In the genomic region with DNA sequence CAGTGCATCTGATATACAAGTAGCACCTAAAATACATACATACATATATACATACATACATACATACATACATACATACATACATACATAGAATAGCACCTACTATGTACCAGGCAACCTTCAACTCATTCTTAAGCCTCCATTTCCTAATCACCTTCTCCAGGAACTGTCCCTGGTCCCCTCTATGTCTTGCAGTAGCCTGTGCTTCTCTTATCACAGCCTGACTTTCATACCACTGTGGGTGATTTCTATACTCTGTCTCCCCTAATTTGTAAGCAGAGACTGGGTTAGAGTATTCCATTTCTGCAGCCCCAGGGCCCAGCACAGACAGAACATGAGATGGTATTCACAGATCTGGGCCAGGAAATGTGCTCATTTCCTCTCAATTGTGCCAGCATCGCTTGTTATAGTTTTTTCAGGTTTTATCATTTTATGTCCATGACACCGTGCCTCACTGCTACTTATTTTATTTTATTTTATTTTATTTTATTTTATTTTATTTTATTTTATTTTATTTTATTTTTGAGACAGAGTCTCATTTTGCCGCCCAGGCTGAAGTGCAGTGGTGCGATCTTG, we compare ENCODE assay signal across 20 cellular contexts. TPM values are rescaled to one million over a fixed set of nuclear protein-coding genes. Genes with fewer than 3 reads are reported as not detected.
DNase-seq lines count a peak whose midpoint lies in the region; ATAC-seq, FAIRE-seq and TF ChIP-seq lines count a peak whose summit lies in the region.
"Had no signal": no experiment of that assay in that cellular context is flagged by ENCODE, and none has a peak within 500 bp of the region (broad histone marks: within the 10 kb centered on the region; RNA-seq: fewer than 3 reads in every experiment).

No MANE protein-coding gene starts in this region.

- H3K4me3 Mint-ChIP-seq in CD8-positive, alpha-beta memory T cell, result peak overlapping the region in 4 of 7 donors; percentile 6 to 52 (median 40)
- H3K4me3 Mint-ChIP-seq in neural progenitor cell, result peak overlapping the region; percentile 36

- WGBS in K562 (ENCODE audit: insufficient coverage, low coverage, missing lambda C conversion rate), result 53% methylated on average over 4 of the region's 4 CpGs

- H3K9me3 Mint-ChIP-seq in CD8-positive, alpha-beta memory T cell, result no peaks in the 10 kb centered on the region
- no peaks in the 10 kb centered on the region for H3K9me3 Mint-ChIP-seq in neural progenitor cell

- peak overlapping the region in 7 of 8 donors; percentile 23 to 77 (median 44) for H3K27ac Mint-ChIP-seq in CD8-positive, alpha-beta memory T cell
- H3K27ac Mint-ChIP-seq in neural progenitor cell, result no peak overlapping the region

- peak overlapping the region in 1 of 11 experiments; percentile 19; a peak in 1 of 22 replicates for H3K27ac ChIP-seq in BLaER1 treated with 17β-estradiol and CSF1 and Interleukin-3, amounts not matched to agents 10 nM and 100 nM
- no peak overlapping the region for H3K27ac ChIP-seq in CD8-positive, alpha-beta memory T cell (ENCODE audit: low read depth, low read length)
- H3K27ac ChIP-seq in K562 (ENCODE audit: extremely low read depth, low read depth, low read length), result no peak overlapping the region
- no peak overlapping the region for H3K27ac ChIP-seq in neural progenitor cell
- no peak overlapping the region for H3K27ac ChIP-seq in breast epithelium
- H3K27ac ChIP-seq: C4-2B had no signal

- TF ChIP-seq RAD21 in K562 (CRISPR knock-in tag; conservative IDR thresholded peaks at IDR 0.05 in 1 of 2, IDR thresholded peaks at IDR 0.05 in 1 of 2), result no peak

- no peak overlapping the region for H3K4me3 ChIP-seq in BLaER1 treated with 17β-estradiol and CSF1 and Interleukin-3, amounts not matched to agents 10 nM and 100 nM
- H3K4me3 ChIP-seq in CD8-positive, alpha-beta memory T cell (ENCODE audit: low read length), result no peak overlapping the region
- H3K4me3 ChIP-seq in K562 (no peak overlapping the region), neural progenitor cell (no peak overlapping the region), breast epithelium (no peak overlapping the region)

- no peaks in the 10 kb centered on the region for H3K36me3 Mint-ChIP-seq in CD8-positive, alpha-beta memory T cell
- H3K36me3 Mint-ChIP-seq in neural progenitor cell, result no peaks in the 10 kb centered on the region

- H3K27me3 ChIP-seq in BLaER1 treated with 17β-estradiol and CSF1 and Interleukin-3, amounts not matched to agents 10 nM and 100 nM, result no peaks in the 10 kb centered on the region
- H3K27me3 ChIP-seq in CD8-positive, alpha-beta memory T cell (ENCODE audit: insufficient read depth, low read length, poor library complexity, severe bottlenecking), result no peaks in the 10 kb centered on the region
- H3K27me3 ChIP-seq in K562 (ENCODE audit: control insufficient read depth in 2 of 2, insufficient read depth in 2 of 2, low read length in 2 of 2), result peaks cover 4 to 7% of the 10 kb centered on the region in 2 experiments; a peak in 2 of 5 replicates
- peaks cover 23% of the 10 kb centered on the region for H3K27me3 ChIP-seq in neural progenitor cell
- no peaks in the 10 kb centered on the region for H3K27me3 ChIP-seq in breast epithelium

- H2AFZ ChIP-seq in K562 (ENCODE audit: low read depth, low read length) (no peak overlapping the region), neural progenitor cell (replicated peaks) (no peak overlapping the region)

- in situ Hi-C loops in K562 (cut with MboI), result no loop called here

- TF ChIP-seq CTCF in K562 (IDR thresholded peaks at IDR 0.05 in 2 of 3, conservative IDR thresholded peaks at IDR 0.05 in 1 of 3; ENCODE audit: insufficient read depth in 2 of 3, low read depth in 1 of 3, low read length in 3 of 3), result no peak
- no peak for TF ChIP-seq CTCF in neural progenitor cell (IDR thresholded peaks at IDR 0.05)
- TF ChIP-seq CTCF in breast epithelium (IDR thresholded peaks at IDR 0.05), result no peak
- TF ChIP-seq CTCF in D721Med (IDR thresholded peaks at IDR 0.05; ENCODE audit: insufficient read depth, missing control alignments), result no peak

- no TSS peak for BruUV-seq in K562 (replicated peaks; lab: Mats Ljungman, UMichigan)

- FAIRE-seq in K562 (lab: Jason Lieb, UNC) (no peak), D721Med (lab: Jason Lieb, UNC) (no peak)

- TF ChIP-seq POLR2A in K562 (conservative IDR thresholded peaks at IDR 0.05) (no peak), breast epithelium (IDR thresholded peaks at IDR 0.05) (no peak)

- POLR2A ChIA-PET in CD8-positive, alpha-beta memory T cell (lab: Charles Lee), result no interaction called here
- POLR2A ChIA-PET in K562 (lab: Yijun Ruan, JAX), result no interaction called here

- H3K9ac ChIP-seq in BLaER1 treated with 17β-estradiol and CSF1 and Interleukin-3, amounts not matched to agents 10 nM and 100 nM, result no peak overlapping the region
- no peak overlapping the region for H3K9ac ChIP-seq in K562 (ENCODE audit: insufficient read depth in 1 of 2, low read depth in 2 of 2, low read length in 2 of 2)
- H3K9ac ChIP-seq in neural progenitor cell, result no peak overlapping the region

- ATAC-seq in K562, result no peak
- no peak for ATAC-seq in GM21825 (IDR thresholded peaks at IDR 0.05; ENCODE audit: unreplicated experiment)
- ATAC-seq: HCT116, SK-N-SH treated with all-trans-retinoic acid at 6 μM for 48 hours had no signal

- H3K79me2 ChIP-seq in K562 (ENCODE audit: control insufficient read depth, insufficient read depth, low read length), result no peaks in the 10 kb centered on the region
- no peaks in the 10 kb centered on the region for H3K79me2 ChIP-seq in neural progenitor cell (ENCODE audit: low read depth)

- peaks cover 41 to 91% (median 82%) of the 10 kb centered on the region in 10 experiments for H3K4me1 ChIP-seq in BLaER1 treated with 17β-estradiol and CSF1 and Interleukin-3, amounts not matched to agents 10 nM and 100 nM
- H3K4me1 ChIP-seq in CD8-positive, alpha-beta memory T cell (ENCODE audit: insufficient read depth, low read length), result peaks cover 10% of the 10 kb centered on the region
- H3K4me1 ChIP-seq in K562 (replicated peaks in 1 of 2; ENCODE audit: control insufficient read depth in 2 of 2, insufficient read depth in 2 of 2, low read length in 2 of 2) (peaks cover 4 to 32% of the 10 kb centered on the region in 2 experiments), neural progenitor cell (no peaks in the 10 kb centered on the region), breast epithelium (peaks cover 0 to 4% of the 10 kb centered on the region in 2 donors)

- peaks cover 0 to 31% (median 0%) of the 10 kb centered on the region in 11 experiments; a peak in 10 of 22 replicates for H3K36me3 ChIP-seq in BLaER1 treated with 17β-estradiol and CSF1 and Interleukin-3, amounts not matched to agents 10 nM and 100 nM
- no peaks in the 10 kb centered on the region for H3K36me3 ChIP-seq in CD8-positive, alpha-beta memory T cell (ENCODE audit: insufficient read depth, low read length)
- H3K36me3 ChIP-seq in K562 (ENCODE audit: control insufficient read depth, insufficient read depth, low read length) (no peaks in the 10 kb centered on the region), neural progenitor cell (no peaks in the 10 kb centered on the region), breast epithelium (no peaks in the 10 kb centered on the region)

- TF ChIP-seq EP300 in K562 (IDR thresholded peaks at IDR 0.05; ENCODE audit: low read length), result no peak

- DNase-seq in CD8-positive, alpha-beta memory T cell, result no peak
- no peak for DNase-seq in K562 (ENCODE audit: extremely low read depth in 1 of 4, low spot score in 3 of 4)
- no peak for DNase-seq in neural progenitor cell (ENCODE audit: low spot score)
- no peak for DNase-seq in breast epithelium (ENCODE audit: low spot score in 2 of 2)
- no peak for DNase-seq in D721Med (ENCODE audit: insufficient read length, low spot score)
- DNase-seq: COR-L47, GDM1, GOT3, NCI-H1417 treated with DMSO at 0.1 percent for 48 hours, NCI-H187 treated with DMSO at 0.1 percent for 48 hours, NCI-H226, NCI-H524, NCI-H82, OCI-M1, SIG-M5 had no signal

- H3F3A ChIP-seq in neural progenitor cell (ENCODE audit: low read depth), result peaks cover 26% of the 10 kb centered on the region

- H3K9me3 ChIP-seq in BLaER1 treated with 17β-estradiol and CSF1 and Interleukin-3, amounts not matched to agents 10 nM and 100 nM (replicated peaks in 1 of 11), result no peaks in the 10 kb centered on the region
- no peaks in the 10 kb centered on the region for H3K9me3 ChIP-seq in CD8-positive, alpha-beta memory T cell (ENCODE audit: low read length)
- H3K9me3 ChIP-seq in K562 (replicated peaks; ENCODE audit: control insufficient read depth, insufficient read depth, low read depth, low read length), result no peaks in the 10 kb centered on the region
- H3K9me3 ChIP-seq in neural progenitor cell (ENCODE audit: low read depth), result no peaks in the 10 kb centered on the region
- H3K9me3 ChIP-seq in breast epithelium, result peaks cover 0 to 6% of the 10 kb centered on the region in 2 donors

- H3K27me3 Mint-ChIP-seq in CD8-positive, alpha-beta memory T cell, result peaks cover 0 to 1% of the 10 kb centered on the region in 2 donors
- peaks cover 18% of the 10 kb centered on the region for H3K27me3 Mint-ChIP-seq in neural progenitor cell (ENCODE audit: insufficient read depth, low read depth)

- H3K9me1 ChIP-seq in K562 (ENCODE audit: control insufficient read depth, insufficient read depth, low read length), result peaks cover 2% of the 10 kb centered on the region

- H3K4me2 ChIP-seq in BLaER1 treated with 17β-estradiol and CSF1 and Interleukin-3, amounts not matched to agents 10 nM and 100 nM, result peak overlapping the region in 6 of 11 experiments; percentile 5 to 40 (median 28); a peak in 6 of 22 replicates
- H3K4me2 ChIP-seq in K562 (ENCODE audit: insufficient read depth, low read length) (no peak overlapping the region), neural progenitor cell (no peak overlapping the region)

- H4K20me1 ChIP-seq in BLaER1 treated with 17β-estradiol and CSF1 and Interleukin-3, amounts not matched to agents 10 nM and 100 nM, result peaks cover 0 to 16% (median 0%) of the 10 kb centered on the region in 11 experiments; a peak in 4 of 22 replicates
- H4K20me1 ChIP-seq in K562 (replicated peaks; ENCODE audit: control insufficient read depth, insufficient read depth, low read length), result no peaks in the 10 kb centered on the region
- peaks cover 3% of the 10 kb centered on the region for H4K20me1 ChIP-seq in neural progenitor cell (ENCODE audit: low read depth)

- intact Hi-C loops in K562 (cut with micrococcal nuclease), result no loop called here
- intact Hi-C loops in breast epithelium (cut with DNase I; ENCODE audit: low total_unique reads), result no loop called here

- peaks cover 12 to 20% (median 17%) of the 10 kb centered on the region in 3 donors for H3K4me1 Mint-ChIP-seq in CD8-positive, alpha-beta memory T cell
- H3K4me1 Mint-ChIP-seq in neural progenitor cell, result peaks cover 23% of the 10 kb centered on the region

- CTCF ChIA-PET in CD8-positive, alpha-beta memory T cell (lab: Charles Lee), result no interaction called here
- CTCF ChIA-PET in K562 (lab: Yijun Ruan, JAX; ENCODE audit: low intra/inter-chr PET ratio), result no interaction called here

RNA-seq across cellular contexts. Expression of gene COLGALT1, which starts 14.2 kb away (rescaled TPM):
- total RNA-seq in CD8-positive, alpha-beta memory T cell, result 100 to 1,000 TPM in 1 of 2 experiments, 10 to 100 TPM in 1; 94.8 to 104 TPM
- polyA plus RNA-seq in CD8-positive, alpha-beta memory T cell, result 25.3 TPM
- 106 and 273 TPM in 2 replicates for total RNA-seq in K562 (2011; cell fraction: chromatin; rRNA removed; ENCODE audit: low replicate concordance)
- 296 and 314 TPM in 2 replicates for total RNA-seq in K562 (2011; cell fraction: nucleolus; rRNA removed)
- total RNA-seq in K562 (2011; cell fraction: nucleoplasm; rRNA removed), result 215 and 219 TPM in 2 replicates
- 82.6 and 90.5 TPM in 2 replicates for total RNA-seq in K562 (2014; rRNA removed)
- total RNA-seq in K562 (2014; rRNA removed; fragmentation: Illumina TruSeq; extraction: Trizol), result 35.5 and 50.0 TPM in 2 replicates
- 64.3 and 64.8 TPM in 2 replicates for total RNA-seq in K562 (2015; rRNA removed; fragmentation: Illumina TruSeq; extraction: Trizol)
- total RNA-seq in K562 (2021), result 119 TPM in 2 replicates
- 114 and 144 TPM in 2 replicates for polyA plus RNA-seq in K562 (2011; rRNA removed)
- polyA plus RNA-seq in K562 (2011; cell fraction: cytosol; rRNA removed), result 128 and 182 TPM in 2 replicates
- polyA plus RNA-seq in K562 (2011; cell fraction: nucleus; rRNA removed), result 207 and 344 TPM in 2 replicates
- 78.2 and 109 TPM in 2 replicates for polyA plus RNA-seq in K562 (2012)
- 84.8 and 97.0 TPM in 2 replicates for polyA plus RNA-seq in K562 (2014; fragmentation: Illumina TruSeq; extraction: Trizol)
- 10 to 100 TPM in 1 of 2 experiments, 1 to 10 TPM in 1; 4.9 to 18.1 TPM for polyA plus RNA-seq in K562 (2014; fragmentation: Nextera tagmentation; extraction: Ambion mirVana)
- 86.0 and 87.5 TPM in 2 replicates for polyA plus RNA-seq in K562 (2014; rRNA removed)
- polyA minus RNA-seq in K562 (2011; rRNA and poly(A)+ RNA removed), result 78.1 and 108 TPM in 2 replicates
- 89.7 and 127 TPM in 2 replicates for polyA minus RNA-seq in K562 (2011; cell fraction: cytosol; rRNA and poly(A)+ RNA removed)
- polyA minus RNA-seq in K562 (2011; cell fraction: nucleus; rRNA and poly(A)+ RNA removed), result 32.6 and 43.8 TPM in 2 replicates
- total RNA-seq in neural progenitor cell (ENCODE audit: low replicate concordance), result 38.4 and 60.3 TPM in 2 replicates
- total RNA-seq in breast epithelium, result 10 to 100 TPM; 45.1 to 99.9 (median 57.0) TPM

RNA-seq across cellular contexts. Expression of gene PGLS, which starts 29.8 kb away (rescaled TPM):
- total RNA-seq in CD8-positive, alpha-beta memory T cell, result 10 to 100 TPM; 56.6 to 71.1 TPM
- polyA plus RNA-seq in CD8-positive, alpha-beta memory T cell, result 78.4 TPM
- total RNA-seq in K562 (2011; cell fraction: chromatin; rRNA removed; ENCODE audit: low replicate concordance), result 25.8 and 59.8 TPM in 2 replicates
- total RNA-seq in K562 (2011; cell fraction: nucleolus; rRNA removed), result 50.9 and 57.9 TPM in 2 replicates
- 34.4 and 35.8 TPM in 2 replicates for total RNA-seq in K562 (2011; cell fraction: nucleoplasm; rRNA removed)
- total RNA-seq in K562 (2014; rRNA removed) (38.1 and 42.4 TPM in 2 replicates), K562 (2014; rRNA removed; fragmentation: Illumina TruSeq; extraction: Trizol) (5.7 and 10.9 TPM in 2 replicates), K562 (2015; rRNA removed; fragmentation: Illumina TruSeq; extraction: Trizol) (27.7 and 31.0 TPM in 2 replicates), K562 (2021) (61.1 and 65.5 TPM in 2 replicates), neural progenitor cell (ENCODE audit: low replicate concordance) (22.8 and 86.0 TPM in 2 replicates), breast epithelium (10 to 100 TPM; 62.2 to 89.8 (median 72.4) TPM)
- polyA plus RNA-seq in K562 (2011; rRNA removed) (21.2 and 39.4 TPM in 2 replicates), K562 (2014; fragmentation: Illumina TruSeq; extraction: Trizol) (23.7 and 27.1 TPM in 2 replicates), K562 (2014; fragmentation: Nextera tagmentation; extraction: Ambion mirVana) (1 to 10 TPM in 1 of 2 experiments, under 1 TPM in 1; 0.79 to 1.1 TPM), K562 (2014; rRNA removed) (51.7 and 52.6 TPM in 2 replicates)
- polyA plus RNA-seq in K562 (2011; cell fraction: cytosol; rRNA removed), result 57.8 and 119 TPM in 2 replicates
- polyA plus RNA-seq in K562 (2011; cell fraction: nucleus; rRNA removed), result 39.0 and 56.0 TPM in 2 replicates
- 40.4 and 112 TPM in 2 replicates for polyA plus RNA-seq in K562 (2012)
- 13.2 and 17.5 TPM in 2 replicates for polyA minus RNA-seq in K562 (2011; rRNA and poly(A)+ RNA removed)
- 28.4 and 35.0 TPM in 2 replicates for polyA minus RNA-seq in K562 (2011; cell fraction: cytosol; rRNA and poly(A)+ RNA removed)
- 23.0 and 27.4 TPM in 2 replicates for polyA minus RNA-seq in K562 (2011; cell fraction: nucleus; rRNA and poly(A)+ RNA removed)

Comparison
In these comparisons a context has a peak if more than half of its experiments do, and no peak if none do; other contexts are left out.
1. H3K4me2 ChIP-seq: peak in BLaER1 treated with 17β-estradiol and CSF1 and Interleukin-3, amounts not matched to agents 10 nM and 100 nM (6 of 11); none in K562 (single experiment) and neural progenitor cell (single experiment).